ENCODE assay signal across 9 cellular contexts in the genomic region with DNA sequence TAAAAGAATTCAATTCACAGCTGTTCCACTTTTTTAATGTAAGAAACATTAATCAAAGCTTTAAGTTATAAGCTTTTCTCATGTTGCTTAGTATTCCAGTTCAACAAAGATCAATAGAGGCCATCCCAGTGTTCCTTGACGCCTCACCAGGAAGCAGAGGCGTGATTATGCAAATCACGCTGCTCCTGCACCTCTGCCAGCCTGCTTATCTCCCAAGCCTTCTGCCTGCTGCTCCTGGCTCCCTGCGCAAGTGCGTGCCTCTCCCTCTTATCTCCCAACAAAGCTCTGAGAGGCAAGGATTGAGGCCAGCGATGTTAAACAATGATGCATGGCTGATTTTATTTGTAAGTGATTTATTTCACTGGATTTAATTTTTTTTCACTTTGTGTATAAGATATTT.
DNase-seq lines count a peak whose midpoint lies in the region; ATAC-seq, FAIRE-seq and TF ChIP-seq lines count a peak whose summit lies in the region.
"Had no signal": no experiment of that assay in that cellular context is flagged by ENCODE, and none has a peak within 500 bp of the region (broad histone marks: within the 10 kb centered on the region; RNA-seq: fewer than 3 reads in every experiment).

No MANE protein-coding gene starts in this region.

- no peak for ATAC-seq in stimulated activated effector memory CD8-positive, alpha-beta T cell treated with anti-CD3 and anti-CD28 coated beads, Interleukin-12 subunit alpha, Interleukin-12 subunit beta, amount 100 ng/mL, for 72 hours
- ATAC-seq: gastroesophageal sphincter had no signal

- H3K27ac Mint-ChIP-seq in stimulated activated effector memory CD8-positive, alpha-beta T cell treated with anti-CD3 and anti-CD28 coated beads, Interleukin-12 subunit alpha, Interleukin-12 subunit beta, amount 100 ng/mL, for 72 hours, result no peak overlapping the region

- peaks cover 7% of the 10 kb centered on the region for H3K36me3 Mint-ChIP-seq in stimulated activated effector memory CD8-positive, alpha-beta T cell treated with anti-CD3 and anti-CD28 coated beads, Interleukin-12 subunit alpha, Interleukin-12 subunit beta, amount 100 ng/mL, for 72 hours

- intact Hi-C loops in posterior cingulate gyrus (cut with DNase I), result no loop called here

- FAIRE-seq in HTR-8/SVneo (lab: Jason Lieb, UNC) (no peak), urothelium cell line (lab: Jason Lieb, UNC) (no peak)

- H3K9me3 Mint-ChIP-seq in stimulated activated effector memory CD8-positive, alpha-beta T cell treated with anti-CD3 and anti-CD28 coated beads, Interleukin-12 subunit alpha, Interleukin-12 subunit beta, amount 100 ng/mL, for 72 hours, result no peaks in the 10 kb centered on the region

- peaks cover 21% of the 10 kb centered on the region for H3K4me1 Mint-ChIP-seq in stimulated activated effector memory CD8-positive, alpha-beta T cell treated with anti-CD3 and anti-CD28 coated beads, Interleukin-12 subunit alpha, Interleukin-12 subunit beta, amount 100 ng/mL, for 72 hours

- TF ChIP-seq POLR2A in erythroblast (IDR thresholded peaks at IDR 0.05; ENCODE audit: low read length), result no peak

- H3K4me3 Mint-ChIP-seq in stimulated activated effector memory CD8-positive, alpha-beta T cell treated with anti-CD3 and anti-CD28 coated beads, Interleukin-12 subunit alpha, Interleukin-12 subunit beta, amount 100 ng/mL, for 72 hours, result no peak overlapping the region

- DNase-seq in NCI-H187 (lab: John Stamatoyannopoulos, UW) (peak; percentile 44 to 56), NCI-H187 treated with DMSO at 0.1 percent for 48 hours (lab: John Stamatoyannopoulos, UW) (no peak), NCI-H748 treated with DMSO at 0.1 percent for 48 hours (lab: John Stamatoyannopoulos, UW) (peak; percentile 69), erythroblast (lab: John Stamatoyannopoulos, UW) (peak; percentile 31 to 62), posterior cingulate gyrus (peak in 9 of 10 donors; percentile 45 to 94 (median 51)), HTR-8/SVneo (ENCODE audit: insufficient read length, low spot score) (no peak), urothelium cell line (ENCODE audit: low spot score) (no peak)
- no peak for DNase-seq in stimulated activated effector memory CD8-positive, alpha-beta T cell treated with anti-CD3 and anti-CD28 coated beads, Interleukin-12 subunit alpha, Interleukin-12 subunit beta, amount 100 ng/mL, for 72 hours (ENCODE audit: low spot score in 2 of 2)

Comparison
In these comparisons a context has a peak if more than half of its experiments do, and no peak if none do; other contexts are left out.
1. DNase-seq: peak in NCI-H187 (2 of 2), NCI-H748 treated with DMSO at 0.1 percent for 48 hours (single experiment), erythroblast (2 of 2) and posterior cingulate gyrus (9 of 10); none in NCI-H187 treated with DMSO at 0.1 percent for 48 hours (single experiment), stimulated activated effector memory CD8-positive, alpha-beta T cell treated with anti-CD3 and anti-CD28 coated beads, Interleukin-12 subunit alpha, Interleukin-12 subunit beta, amount 100 ng/mL, for 72 hours (0 of 2), HTR-8/SVneo (single experiment) and urothelium cell line (single experiment).